8 cellular contexts compared by ENCODE assay signal in genomic region chr18:55586841-55587240, GRCh38. TPM values are rescaled to one million over a fixed set of nuclear protein-coding genes. Genes with fewer than 3 reads are reported as not detected.
DNase-seq lines count a peak whose midpoint lies in the region; ATAC-seq and TF ChIP-seq lines count a peak whose summit lies in the region.

No MANE protein-coding gene starts in this region.

- no peak for DNase-seq in activated CD4-positive, alpha-beta T cell treated with anti-CD3 and anti-CD28 coated beads, Interleukin-2, amount 10 ng/mL, durations not matched to agents 7 days and 5 days
- DNase-seq in activated CD4-positive, alpha-beta T cell treated with anti-CD3 and anti-CD28 coated beads for 48 hours, result no peak
- DNase-seq in RPMI8226 (peak; percentile 33), fibroblast of mammary gland (ENCODE audit: low read depth) (peak; percentile 64), retina (peak; percentile 36), MM.1S (no peak)

- no peaks in the 10 kb centered on the region for H4K20me1 ChIP-seq in MM.1S (ENCODE audit: insufficient read depth, low read length)

- H3K4me3 Mint-ChIP-seq in activated CD4-positive, alpha-beta T cell treated with anti-CD3 and anti-CD28 coated beads, Interleukin-2, amount 10 ng/mL, durations not matched to agents 7 days and 5 days, result peak overlapping the region; percentile 66

- no peaks in the 10 kb centered on the region for H3K27me3 ChIP-seq in MM.1S (replicated peaks; ENCODE audit: insufficient read depth, low read length)

- H3K9ac ChIP-seq in MM.1S (ENCODE audit: low read length), result no peak overlapping the region

- H3K36me3 Mint-ChIP-seq in activated CD4-positive, alpha-beta T cell treated with anti-CD3 and anti-CD28 coated beads, Interleukin-2, amount 10 ng/mL, durations not matched to agents 7 days and 5 days (ENCODE audit: low read depth), result peaks cover 1% of the 10 kb centered on the region

- H3K9me3 ChIP-seq in MM.1S (replicated peaks; ENCODE audit: insufficient read depth, low read length), result no peaks in the 10 kb centered on the region

- no peak overlapping the region for H3K27ac ChIP-seq in MM.1S (ENCODE audit: low read length)

- no peaks in the 10 kb centered on the region for H3K9me2 ChIP-seq in MM.1S (replicated peaks; ENCODE audit: insufficient read depth, low read length)

- H3F3A ChIP-seq in MM.1S (ENCODE audit: insufficient read depth, low read length), result peaks cover 11% of the 10 kb centered on the region

- no peak overlapping the region for H3K4me2 ChIP-seq in MM.1S (ENCODE audit: low read depth, low read length)

- H3K27me3 Mint-ChIP-seq in activated CD4-positive, alpha-beta T cell treated with anti-CD3 and anti-CD28 coated beads, Interleukin-2, amount 10 ng/mL, durations not matched to agents 7 days and 5 days, result peaks cover 39% of the 10 kb centered on the region

- no peaks in the 10 kb centered on the region; the same call in 1 of the 2 replicates for H3K4me1 ChIP-seq in MM.1S (ENCODE audit: low read length)

- peaks cover 2% of the 10 kb centered on the region for H3K9me3 Mint-ChIP-seq in activated CD4-positive, alpha-beta T cell treated with anti-CD3 and anti-CD28 coated beads, Interleukin-2, amount 10 ng/mL, durations not matched to agents 7 days and 5 days

- no peaks in the 10 kb centered on the region for H3K36me3 ChIP-seq in MM.1S (replicated peaks; ENCODE audit: insufficient read depth, low read length)

- H3K4me1 Mint-ChIP-seq in activated CD4-positive, alpha-beta T cell treated with anti-CD3 and anti-CD28 coated beads, Interleukin-2, amount 10 ng/mL, durations not matched to agents 7 days and 5 days, result peaks cover 36% of the 10 kb centered on the region

- POLR2A ChIA-PET in activated CD4-positive, alpha-beta T cell treated with anti-CD3 and anti-CD28 coated beads, Interleukin-2, amount 10 ng/mL, durations not matched to agents 7 days and 5 days (lab: Charles Lee), result no interaction called here

- ATAC-seq in GM18511 (IDR thresholded peaks at IDR 0.05; ENCODE audit: unreplicated experiment) (no peak), GM21737 (IDR thresholded peaks at IDR 0.05; ENCODE audit: unreplicated experiment) (no peak)

- no peak overlapping the region for H3K27ac Mint-ChIP-seq in activated CD4-positive, alpha-beta T cell treated with anti-CD3 and anti-CD28 coated beads, Interleukin-2, amount 10 ng/mL, durations not matched to agents 7 days and 5 days

- H2AFZ ChIP-seq in MM.1S (ENCODE audit: low read length), result no peak overlapping the region

- H3K79me2 ChIP-seq in MM.1S (ENCODE audit: low read length), result no peaks in the 10 kb centered on the region

- H3K4me3 ChIP-seq in fibroblast of mammary gland (ENCODE audit: control insufficient read depth, low read depth, low read length) (peak overlapping the region; percentile 70), MM.1S (ENCODE audit: low read length) (no peak overlapping the region; the same call in 1 of the 2 replicates)

- TF ChIP-seq CTCF in fibroblast of mammary gland (conservative IDR thresholded peaks at IDR 0.05; ENCODE audit: control insufficient read depth, insufficient read depth, low read depth, low read length) (no peak), MM.1S (IDR thresholded peaks at IDR 0.05; ENCODE audit: low read length) (no peak)

- CTCF ChIA-PET in activated CD4-positive, alpha-beta T cell treated with anti-CD3 and anti-CD28 coated beads, Interleukin-2, amount 10 ng/mL, durations not matched to agents 7 days and 5 days (lab: Charles Lee), result no interaction called here

RNA-seq across cellular contexts. Expression of gene TCF4, which starts 1.2 kb away (rescaled TPM):
- 1 to 10 TPM; 1.7 to 2.4 TPM for total RNA-seq in activated CD4-positive, alpha-beta T cell treated with anti-CD3 and anti-CD28 coated beads, Interleukin-2, amount 10 ng/mL, durations not matched to agents 7 days and 5 days

Comparison
In these comparisons a context has a peak if more than half of its experiments do, and no peak if none do; other contexts are left out.
1. DNase-seq: peak in RPMI8226 (single experiment), fibroblast of mammary gland (single experiment) and retina (single experiment); none in activated CD4-positive, alpha-beta T cell treated with anti-CD3 and anti-CD28 coated beads, Interleukin-2, amount 10 ng/mL, durations not matched to agents 7 days and 5 days (single experiment), activated CD4-positive, alpha-beta T cell treated with anti-CD3 and anti-CD28 coated beads for 48 hours (single experiment) and MM.1S (single experiment).